In the genomic region with DNA sequence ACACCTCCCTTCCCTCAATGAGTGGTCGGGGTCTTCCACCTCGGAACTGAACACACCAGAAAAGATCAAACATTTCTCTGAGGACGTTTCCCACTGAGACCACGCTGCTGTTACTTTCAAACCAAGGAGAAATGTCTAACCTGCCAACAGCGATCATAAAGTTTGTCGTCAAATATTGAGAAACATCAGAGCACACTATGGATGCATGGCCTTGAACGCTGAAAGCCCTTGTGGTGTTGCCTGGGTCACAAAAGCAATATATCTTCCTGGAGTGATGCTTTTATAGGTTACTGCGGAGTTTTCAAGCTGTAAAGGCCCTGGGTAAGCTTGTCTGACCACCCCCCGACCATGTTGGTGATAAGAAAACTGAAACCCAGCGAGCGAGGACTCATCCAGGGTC, we compare ENCODE assay signal across 24 cellular contexts.
"Had no signal": no experiment of that assay in that cellular context is flagged by ENCODE, and none has a peak within 500 bp of the region (broad histone marks: within the 10 kb centered on the region; RNA-seq: fewer than 3 reads in every experiment).

No MANE protein-coding gene starts in this region.

- H3K27me3 ChIP-seq: breast epithelium had no signal

- H3K27ac ChIP-seq: breast epithelium had no signal

- H3K9me3 ChIP-seq: breast epithelium had no signal

- H3K36me3 ChIP-seq: breast epithelium had no signal

- H3K4me3 ChIP-seq: breast epithelium had no signal

- H3K27ac Mint-ChIP-seq: activated CD4-positive, alpha-beta memory T cell treated with anti-CD3 and anti-CD28 coated beads, Interleukin-2, amount 10 ng/mL, durations not matched to agents 7 days and 5 days; activated CD4-positive, alpha-beta T cell treated with anti-CD3 and anti-CD28 coated beads, Interleukin-2, amount 10 ng/mL, durations not matched to agents 7 days and 5 days; activated naive CD4-positive, alpha-beta T cell treated with anti-CD3 and anti-CD28 coated beads, Interleukin-2, amount 50 U/mL, for 24 hours; activated T-cell treated with anti-CD3 and anti-CD28 coated beads, Interleukin-2, amount 50 U/mL, for 72 hours; activated T-helper 2 cell treated with anti-CD3 and anti-CD28 coated beads, Interferon-gamma antibody, Interleukin-2, Interleukin-4, amounts not matched to agents 10 μg/mL and 5 μg/mL and 100 μg/mL, durations not matched to agents 14 hours and 24 hours and 36 hours; T-cell had no signal

- DNase-seq: activated CD4-positive, alpha-beta memory T cell treated with anti-CD3 and anti-CD28 coated beads, Interleukin-2, amount 10 ng/mL, durations not matched to agents 7 days and 5 days; activated CD4-positive, alpha-beta T cell treated with anti-CD3 and anti-CD28 coated beads, Interleukin-2, amount 10 ng/mL, durations not matched to agents 7 days and 5 days; activated CD4-positive, CD25-positive, alpha-beta regulatory T cell; activated naive CD4-positive, alpha-beta T cell; activated T-cell treated with anti-CD3 and anti-CD28 coated beads for 4 hours; activated T-cell treated with anti-CD3 and anti-CD28 coated beads, Interleukin-2, amount 50 U/mL, for 72 hours; aorta; caudate nucleus; Kasumi-1; NCI-H1105 treated with DMSO at 0.1 percent for 48 hours; NCI-H1436 treated with DMSO at 0.1 percent for 48 hours; NCI-H187; NCI-H2171 treated with DMSO at 0.1 percent for 48 hours; NCI-H226; NCI-H526 treated with DMSO at 0.1 percent for 48 hours; NCI-H82; SIG-M5; T-cell; T-helper 2 cell; T1000 had no signal

- FAIRE-seq: TTC549 had no signal

- H3K36me3 Mint-ChIP-seq: T-cell had no signal

- H3K4me1 ChIP-seq: breast epithelium had no signal

- H3K4me3 Mint-ChIP-seq: activated CD4-positive, alpha-beta memory T cell treated with anti-CD3 and anti-CD28 coated beads, Interleukin-2, amount 10 ng/mL, durations not matched to agents 7 days and 5 days; activated CD4-positive, alpha-beta T cell treated with anti-CD3 and anti-CD28 coated beads, Interleukin-2, amount 10 ng/mL, durations not matched to agents 7 days and 5 days; activated naive CD4-positive, alpha-beta T cell treated with anti-CD3 and anti-CD28 coated beads, Interleukin-2, amount 50 U/mL, for 24 hours; activated T-cell treated with anti-CD3 and anti-CD28 coated beads, Interleukin-2, amount 50 U/mL, for 72 hours; T-cell had no signal

- H3K27me3 Mint-ChIP-seq: activated naive CD4-positive, alpha-beta T cell treated with anti-CD3 and anti-CD28 coated beads, Interleukin-2, amount 50 U/mL, for 24 hours; T-cell had no signal

- ATAC-seq: activated T-cell treated with anti-CD3 and anti-CD28 coated beads, Interleukin-2, amount 50 U/mL, for 72 hours; T-cell had no signal
